21 cellular contexts compared by ENCODE assay signal in genomic region chr10:97627731-97628130, GRCh38. TPM values are rescaled to one million over a fixed set of nuclear protein-coding genes. Genes with fewer than 3 reads are reported as not detected.
"Had no signal": no experiment of that assay in that cellular context is flagged by ENCODE, and none has a peak within 500 bp of the region (broad histone marks: within the 10 kb centered on the region; RNA-seq: fewer than 3 reads in every experiment).

No MANE protein-coding gene starts in this region.

- H3K27me3 Mint-ChIP-seq: central memory CD8-positive, alpha-beta T cell; memory B cell; naive B cell had no signal

- H3K9me3 ChIP-seq: lower lobe of right lung, neutrophil had no signal

- H3K9me3 Mint-ChIP-seq: central memory CD8-positive, alpha-beta T cell; dendritic cell treated with granulocyte-macrophage colony-stimulating factor and Interleukin-4, amounts not matched to agents 40 ng/mL and 50 ng/mL, for 4 days; endodermal cell; memory B cell; naive B cell; nephron had no signal

- H3K4me1 Mint-ChIP-seq: central memory CD8-positive, alpha-beta T cell; endodermal cell; memory B cell had no signal

- H3K4me3 ChIP-seq: lower lobe of right lung had no signal

- H3K4me1 ChIP-seq: lower lobe of right lung had no signal

- H3K36me3 Mint-ChIP-seq: memory B cell, naive B cell had no signal

- DNase-seq: endodermal cell; foreskin melanocyte; head of caudate nucleus; hippocampal formation; lower lobe of right lung; midbrain; naive B cell; posterior cingulate gyrus; small intestine; stimulated activated CD4-positive, alpha-beta T cell treated with anti-CD3 and anti-CD28 coated beads, Interleukin-12 subunit alpha, Interleukin-12 subunit beta, amount 100 ng/mL, for 4 hours; stimulated activated naive CD4-positive, alpha-beta T cell treated with Interleukin-2 at 50 U/mL for 16 hours; trophoblast cell had no signal

- H3K27ac ChIP-seq: neutrophil had no signal

- H3K36me3 ChIP-seq: lower lobe of right lung, neutrophil had no signal

- H3K27ac Mint-ChIP-seq: dendritic cell treated with granulocyte-macrophage colony-stimulating factor and Interleukin-4, amounts not matched to agents 40 ng/mL and 50 ng/mL, for 4 days; endodermal cell; memory B cell; naive B cell; nephron had no signal

- H3K4me3 Mint-ChIP-seq: central memory CD8-positive, alpha-beta T cell; dendritic cell treated with granulocyte-macrophage colony-stimulating factor and Interleukin-4, amounts not matched to agents 40 ng/mL and 50 ng/mL, for 4 days; endodermal cell; memory B cell; naive B cell; nephron had no signal

RNA-seq across cellular contexts. Expression of gene C10orf62, which starts 38.2 kb away (rescaled TPM):
- total RNA-seq: endodermal cell, endothelial cell of umbilical vein, kidney epithelial cell, lower lobe of right lung, pulmonary artery endothelial cell had no signal
- polyA plus RNA-seq: endothelial cell of umbilical vein, small intestine, thymus had no signal

RNA-seq across cellular contexts. Expression of gene ANKRD2, which starts 55.2 kb away (rescaled TPM):
- total RNA-seq: endodermal cell had no signal
